ENCODE assay signal across 8 cellular contexts in genomic region chrX:103356023-103356798, GRCh38. TPM values are rescaled to one million over a fixed set of nuclear protein-coding genes. Genes with fewer than 3 reads are reported as not detected.
A peak's percentile ranks its signal among the peaks of the same experiment; 100 is the strongest.
DNase-seq lines count a peak whose midpoint lies in the region; ATAC-seq and TF ChIP-seq lines count a peak whose summit lies in the region.

Gene TCEAL9 (plus strand): TSS chrX:103356506. CDS start chrX:103357685, 1,179 bp downstream.

- TF ChIP-seq POLR2A in Peyer's patch (IDR thresholded peaks at IDR 0.05) = peak in 1 of 2 donors; percentile 51

- no peaks in the 10 kb centered on the region for H3K9me3 ChIP-seq in Peyer's patch

- peak within 1 kb of the TSS; percentile 34 to 65 (median 51) for H3K4me3 ChIP-seq in Peyer's patch
- peak within 1 kb of the TSS; percentile 43 to 57 (median 50) for H3K4me3 ChIP-seq in skin epidermis

- H3K27me3 ChIP-seq in Peyer's patch = no peaks in the 10 kb centered on the region

- in situ Hi-C loops in Caki2 (cut with HindIII; ENCODE audit: low pct_unique_long_range_greater_than_20kb, low sequenced_read_pairs) = no loop called here

- TF ChIP-seq CTCF in Peyer's patch (IDR thresholded peaks at IDR 0.05) = no peak

- no peak for ATAC-seq in GM21526 (IDR thresholded peaks at IDR 0.05; ENCODE audit: low FRiP score, unreplicated experiment)

- peak; percentile 73 for DNase-seq in Caki2 (ENCODE audit: low read depth)
- DNase-seq in HK-2 (ENCODE audit: unreplicated experiment) = peak; percentile 55
- DNase-seq in Peyer's patch = peak in 2 of 3 donors; percentile 59 to 64
- DNase-seq in dermis blood vessel endothelial cell = peak; percentile 85
- peak; percentile 59 for DNase-seq in kidney tubule cell (ENCODE audit: low spot score)
- no peak for DNase-seq in NOMO-1 treated with dmso at 0.1 percent for 144 hours (lab: John Stamatoyannopoulos, UW; ENCODE audit: unreplicated experiment)

- H3K27ac ChIP-seq in Peyer's patch = peak within 1 kb of the TSS; percentile 53 to 89 (median 73)
- H3K27ac ChIP-seq in skin epidermis = peak within 1 kb of the TSS; percentile 39 to 88 (median 77)

- H3K4me1 ChIP-seq in Peyer's patch = no peaks in the 10 kb centered on the region

- no peaks in the 10 kb centered on the region for H3K36me3 ChIP-seq in Peyer's patch

RNA-seq across cellular contexts. Expression of gene TCEAL9, which starts in this region (rescaled TPM):
- total RNA-seq in Caki2 (2014; rRNA removed; shearing (Covaris generic); ENCODE audit: low replicate concordance) = 52.9 and 53.6 TPM in 2 replicates
- 10 to 100 TPM in 2 of 4 donors, 1 to 10 TPM in 2; 4.2 to 33.0 (median 9.7) TPM for total RNA-seq in Peyer's patch
- 112 and 140 TPM in 2 replicates for total RNA-seq in dermis blood vessel endothelial cell
